Comparison of ENCODE assay signal across 1 cellular context in genomic region chr2:75632091-75632704, GRCh38.
TF ChIP-seq lines count a peak whose summit lies in the region.

No MANE protein-coding gene starts in this region.

TF ChIP-seq in SK-N-SH treated with all-trans-retinoic acid at 6 μM for 48 hours, 23 proteins besides CTCF, POLR2A, EP300 and RAD21 (continued from another document):
- TF ChIP-seq TCF4 (CRISPR knock-in tag; IDR thresholded peaks at IDR 0.05; ENCODE audit: borderline replicate concordance), result no peak
- no peak for TF ChIP-seq ISL1 (CRISPR knock-in tag; IDR thresholded peaks at IDR 0.05)
